In genomic region chr5:119131530-119132313, GRCh38 we compare ENCODE assay signal across 23 cellular contexts.
"Had no signal": no experiment of that assay in that cellular context is flagged by ENCODE, and none has a peak within 500 bp of the region (broad histone marks: within the 10 kb centered on the region; RNA-seq: fewer than 3 reads in every experiment).

No MANE protein-coding gene starts in this region.

- H3K27me3 Mint-ChIP-seq: activated B cell treated with CpG ODN at 0.5 μM for 24 hours; activated naive CD8-positive, alpha-beta T cell; natural killer cell treated with Interleukin-12 subunit alpha and Interleukin-12 subunit beta and Interleukin-15 and Interleukin-18, amount 100 ng/mL, for 72 hours; stimulated activated naive B cell treated with anti-CD40 and anti-IgM and Interleukin-4, amounts not matched to agents 10 μg/mL and 1 μg/mL and 100 μg/mL, for 72 hours had no signal

- DNase-seq: activated B cell treated with CpG ODN at 0.5 μM for 24 hours; activated CD4-positive, alpha-beta T cell treated with anti-CD3 and anti-CD28 coated beads for 48 hours; activated CD8-positive, alpha-beta memory T cell treated with anti-CD3 and anti-CD28 coated beads, Interleukin-2, amount 50 U/mL, for 48 hours; activated gamma-delta T cell; activated T-cell treated with anti-CD3 and anti-CD28 coated beads, Interleukin-2, amount 50 U/mL, for 72 hours; amniotic stem cell; body of pancreas; caudate nucleus; esophagus squamous epithelium; foreskin melanocyte; heart left ventricle; mesendoderm; retina; stimulated activated CD4-positive, alpha-beta T cell treated with anti-CD3 and anti-CD28 coated beads, Interleukin-15, amount 100 ng/mL, for 24 hours; stimulated activated CD4-positive, alpha-beta T cell treated with anti-CD3 and anti-CD28 coated beads, Interleukin-4, amount 100 ng/mL, for 1 hour; stimulated activated naive B cell treated with anti-CD40 and anti-IgM and Interleukin-4, amounts not matched to agents 10 μg/mL and 1 μg/mL and 100 μg/mL, for 72 hours; T-helper 2 cell; tibial artery; uterus had no signal

- H3K27ac ChIP-seq: body of pancreas, coronary artery, esophagus squamous epithelium, heart left ventricle, tibial artery, uterus had no signal

- FAIRE-seq: TTC549 had no signal

- H3K4me3 ChIP-seq: body of pancreas, coronary artery, esophagus squamous epithelium, heart left ventricle, tibial artery, uterus had no signal

- H3K36me3 ChIP-seq: uterus had no signal

- H3K27me3 ChIP-seq: body of pancreas, esophagus squamous epithelium, heart left ventricle, tibial artery, uterus had no signal

- H3K4me3 Mint-ChIP-seq: activated B cell treated with CpG ODN at 0.5 μM for 24 hours; activated naive CD8-positive, alpha-beta T cell; activated T-cell treated with anti-CD3 and anti-CD28 coated beads, Interleukin-2, amount 50 U/mL, for 72 hours; natural killer cell treated with Interleukin-12 subunit alpha and Interleukin-12 subunit beta and Interleukin-15 and Interleukin-18, amount 100 ng/mL, for 72 hours; stimulated activated naive B cell treated with anti-CD40 and anti-IgM and Interleukin-4, amounts not matched to agents 10 μg/mL and 1 μg/mL and 100 μg/mL, for 72 hours had no signal

- H3K9me3 ChIP-seq: uterus had no signal

- H3K27ac Mint-ChIP-seq: activated B cell treated with CpG ODN at 0.5 μM for 24 hours; activated naive CD8-positive, alpha-beta T cell; activated T-cell treated with anti-CD3 and anti-CD28 coated beads, Interleukin-2, amount 50 U/mL, for 72 hours; natural killer cell treated with Interleukin-12 subunit alpha and Interleukin-12 subunit beta and Interleukin-15 and Interleukin-18, amount 100 ng/mL, for 72 hours; stimulated activated naive B cell treated with anti-CD40 and anti-IgM and Interleukin-4, amounts not matched to agents 10 μg/mL and 1 μg/mL and 100 μg/mL, for 72 hours had no signal

- ATAC-seq: activated T-cell treated with anti-CD3 and anti-CD28 coated beads, Interleukin-2, amount 50 U/mL, for 72 hours; body of pancreas; heart left ventricle; natural killer cell treated with Interleukin-12 subunit alpha and Interleukin-12 subunit beta and Interleukin-15 and Interleukin-18, amount 100 ng/mL, for 72 hours; stimulated activated naive B cell treated with anti-CD40 and anti-IgM and Interleukin-4, amounts not matched to agents 10 μg/mL and 1 μg/mL and 100 μg/mL, for 72 hours had no signal

- H3K4me1 ChIP-seq: body of pancreas, esophagus squamous epithelium, heart left ventricle, tibial artery, uterus had no signal

- H3K4me1 Mint-ChIP-seq: activated B cell treated with CpG ODN at 0.5 μM for 24 hours had no signal
